Comparison of ENCODE assay signal across 2 cellular contexts in genomic region chr4:39756159-39756558, GRCh38.
TF ChIP-seq lines count a peak whose summit lies in the region.

No MANE protein-coding gene starts in this region.

TF ChIP-seq in A549, 52 proteins besides CTCF, POLR2A, EP300 and RAD21:
- TF ChIP-seq KDM5A (IDR thresholded peaks at IDR 0.05) (no peak), HDAC2 (IDR thresholded peaks at IDR 0.05) (0 out of 2 replicates have a peak, but pooled peaks have one; percentile 53)

TF ChIP-seq in HepG2, 621 proteins besides CTCF, POLR2A, EP300 and RAD21:
- TF ChIP-seq ZMYM3 (CRISPR knock-in tag; IDR thresholded peaks at IDR 0.05) (peak; percentile 27; the same call in 1 of the 2 replicates), BORCS8-MEF2B (CRISPR knock-in tag; IDR thresholded peaks at IDR 0.05) (no peak), ZNF629 (CRISPR knock-in tag; conservative IDR thresholded peaks at IDR 0.05) (peak; percentile 91), ZNF121 (CRISPR knock-in tag; IDR thresholded peaks at IDR 0.05) (0 out of 2 replicates have a peak, but pooled peaks have one; percentile 49), FOXP1 (IDR thresholded peaks at IDR 0.05) (no peak), FOXP1 (CRISPR knock-in tag; IDR thresholded peaks at IDR 0.05) (0 out of 2 replicates have a peak, but pooled peaks have one; percentile 11), HNRNPH1 (optimal IDR thresholded peaks at IDR 0.05; ENCODE audit: low read depth, low read length) (no peak)
- TF ChIP-seq, protein P1, sequence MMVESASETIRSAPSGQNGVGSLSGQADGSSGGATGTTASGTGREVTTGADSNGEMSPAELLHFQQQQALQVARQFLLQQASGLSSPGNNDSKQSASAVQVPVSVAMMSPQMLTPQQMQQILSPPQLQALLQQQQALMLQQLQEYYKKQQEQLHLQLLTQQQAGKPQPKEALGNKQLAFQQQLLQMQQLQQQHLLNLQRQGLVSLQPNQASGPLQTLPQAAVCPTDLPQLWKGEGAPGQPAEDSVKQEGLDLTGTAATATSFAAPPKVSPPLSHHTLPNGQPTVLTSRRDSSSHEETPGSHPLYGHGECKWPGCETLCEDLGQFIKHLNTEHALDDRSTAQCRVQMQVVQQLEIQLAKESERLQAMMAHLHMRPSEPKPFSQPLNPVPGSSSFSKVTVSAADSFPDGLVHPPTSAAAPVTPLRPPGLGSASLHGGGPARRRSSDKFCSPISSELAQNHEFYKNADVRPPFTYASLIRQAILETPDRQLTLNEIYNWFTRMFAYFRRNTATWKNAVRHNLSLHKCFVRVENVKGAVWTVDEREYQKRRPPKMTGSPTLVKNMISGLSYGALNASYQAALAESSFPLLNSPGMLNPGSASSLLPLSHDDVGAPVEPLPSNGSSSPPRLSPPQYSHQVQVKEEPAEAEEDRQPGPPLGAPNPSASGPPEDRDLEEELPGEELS (CRISPR knock-in tag; IDR thresholded peaks at IDR 0.05): 0 out of 2 replicates have a peak, but pooled peaks have one; percentile 17
- TF ChIP-seq, protein P2, sequence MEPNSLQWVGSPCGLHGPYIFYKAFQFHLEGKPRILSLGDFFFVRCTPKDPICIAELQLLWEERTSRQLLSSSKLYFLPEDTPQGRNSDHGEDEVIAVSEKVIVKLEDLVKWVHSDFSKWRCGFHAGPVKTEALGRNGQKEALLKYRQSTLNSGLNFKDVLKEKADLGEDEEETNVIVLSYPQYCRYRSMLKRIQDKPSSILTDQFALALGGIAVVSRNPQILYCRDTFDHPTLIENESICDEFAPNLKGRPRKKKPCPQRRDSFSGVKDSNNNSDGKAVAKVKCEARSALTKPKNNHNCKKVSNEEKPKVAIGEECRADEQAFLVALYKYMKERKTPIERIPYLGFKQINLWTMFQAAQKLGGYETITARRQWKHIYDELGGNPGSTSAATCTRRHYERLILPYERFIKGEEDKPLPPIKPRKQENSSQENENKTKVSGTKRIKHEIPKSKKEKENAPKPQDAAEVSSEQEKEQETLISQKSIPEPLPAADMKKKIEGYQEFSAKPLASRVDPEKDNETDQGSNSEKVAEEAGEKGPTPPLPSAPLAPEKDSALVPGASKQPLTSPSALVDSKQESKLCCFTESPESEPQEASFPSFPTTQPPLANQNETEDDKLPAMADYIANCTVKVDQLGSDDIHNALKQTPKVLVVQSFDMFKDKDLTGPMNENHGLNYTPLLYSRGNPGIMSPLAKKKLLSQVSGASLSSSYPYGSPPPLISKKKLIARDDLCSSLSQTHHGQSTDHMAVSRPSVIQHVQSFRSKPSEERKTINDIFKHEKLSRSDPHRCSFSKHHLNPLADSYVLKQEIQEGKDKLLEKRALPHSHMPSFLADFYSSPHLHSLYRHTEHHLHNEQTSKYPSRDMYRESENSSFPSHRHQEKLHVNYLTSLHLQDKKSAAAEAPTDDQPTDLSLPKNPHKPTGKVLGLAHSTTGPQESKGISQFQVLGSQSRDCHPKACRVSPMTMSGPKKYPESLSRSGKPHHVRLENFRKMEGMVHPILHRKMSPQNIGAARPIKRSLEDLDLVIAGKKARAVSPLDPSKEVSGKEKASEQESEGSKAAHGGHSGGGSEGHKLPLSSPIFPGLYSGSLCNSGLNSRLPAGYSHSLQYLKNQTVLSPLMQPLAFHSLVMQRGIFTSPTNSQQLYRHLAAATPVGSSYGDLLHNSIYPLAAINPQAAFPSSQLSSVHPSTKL (CRISPR knock-in tag; IDR thresholded peaks at IDR 0.05): 0 out of 2 replicates have a peak, but pooled peaks have one; percentile 8
